In genomic region chr1:221664253-221664652, GRCh38 we compare ENCODE assay signal across 15 cellular contexts.
"Had no signal": no experiment of that assay in that cellular context is flagged by ENCODE, and none has a peak within 500 bp of the region (broad histone marks: within the 10 kb centered on the region; RNA-seq: fewer than 3 reads in every experiment).

No MANE protein-coding gene starts in this region.

- H3K9me3 Mint-ChIP-seq: activated CD4-positive, alpha-beta memory T cell treated with anti-CD3 and anti-CD28 coated beads, Interleukin-2, amount 10 ng/mL, durations not matched to agents 7 days and 5 days; memory B cell; T-helper 2 cell treated with Interferon-gamma antibody and Interleukin-4, amounts not matched to agents 5 μg/mL and 100 μg/mL, for 36 hours had no signal

- DNase-seq: activated CD4-positive, alpha-beta memory T cell treated with anti-CD3 and anti-CD28 coated beads, Interleukin-2, amount 10 ng/mL, durations not matched to agents 7 days and 5 days; activated CD4-positive, alpha-beta T cell treated with anti-CD3 and anti-CD28 coated beads for 36 hours; activated gamma-delta T cell; activated T-cell treated with anti-CD3 and anti-CD28 coated beads, Interleukin-2, amount 50 U/mL, for 48 hours; esophagus squamous epithelium; foreskin fibroblast; islet precursor cell; left ventricle myocardium inferior; nephron progenitor cell; stimulated activated CD4-positive, alpha-beta T cell treated with anti-CD3 and anti-CD28 coated beads, Interleukin-12 subunit alpha, Interleukin-12 subunit beta, amount 100 ng/mL, for 4 hours; stimulated activated CD4-positive, alpha-beta T cell treated with anti-CD3 and anti-CD28 coated beads, Interleukin-2, amount 100 ng/mL, for 48 hours; stimulated activated naive CD4-positive, alpha-beta T cell treated with Interleukin-2 at 50 U/mL for 16 hours had no signal

- H3K27ac Mint-ChIP-seq: activated CD4-positive, alpha-beta memory T cell treated with anti-CD3 and anti-CD28 coated beads, Interleukin-2, amount 10 ng/mL, durations not matched to agents 7 days and 5 days; activated CD4-positive, alpha-beta T cell treated with anti-CD3 and anti-CD28 coated beads for 36 hours; activated naive CD8-positive, alpha-beta T cell; memory B cell; nephron progenitor cell; T-helper 2 cell treated with Interferon-gamma antibody and Interleukin-4, amounts not matched to agents 5 μg/mL and 100 μg/mL, for 36 hours had no signal

- H3K4me1 ChIP-seq: left ventricle myocardium inferior had no signal

- H3K27me3 ChIP-seq: esophagus squamous epithelium had no signal

- H3K4me3 ChIP-seq: esophagus squamous epithelium, left ventricle myocardium inferior had no signal

- H3K9me3 ChIP-seq: esophagus squamous epithelium, left ventricle myocardium inferior had no signal

- H3K27me3 Mint-ChIP-seq: activated CD4-positive, alpha-beta memory T cell treated with anti-CD3 and anti-CD28 coated beads, Interleukin-2, amount 10 ng/mL, durations not matched to agents 7 days and 5 days; memory B cell had no signal

- H3K36me3 ChIP-seq: esophagus squamous epithelium, left ventricle myocardium inferior had no signal

- H3K4me1 Mint-ChIP-seq: memory B cell, nephron progenitor cell had no signal

- H3K4me3 Mint-ChIP-seq: activated CD4-positive, alpha-beta memory T cell treated with anti-CD3 and anti-CD28 coated beads, Interleukin-2, amount 10 ng/mL, durations not matched to agents 7 days and 5 days; activated CD4-positive, alpha-beta T cell treated with anti-CD3 and anti-CD28 coated beads for 36 hours; activated naive CD8-positive, alpha-beta T cell; memory B cell; nephron progenitor cell; T-helper 2 cell treated with Interferon-gamma antibody and Interleukin-4, amounts not matched to agents 5 μg/mL and 100 μg/mL, for 36 hours had no signal

- H3K36me3 Mint-ChIP-seq: activated naive CD8-positive, alpha-beta T cell; memory B cell had no signal

- H3K27ac ChIP-seq: esophagus squamous epithelium, left ventricle myocardium inferior had no signal
